Comparison of ENCODE assay signal across 21 cellular contexts in genomic region chr19:57512845-57513244, GRCh38. TPM values are rescaled to one million over a fixed set of nuclear protein-coding genes. Genes with fewer than 3 reads are reported as not detected.
DNase-seq lines count a peak whose midpoint lies in the region; ATAC-seq and TF ChIP-seq lines count a peak whose summit lies in the region.
"Had no signal": no experiment of that assay in that cellular context is flagged by ENCODE, and none has a peak within 500 bp of the region (broad histone marks: within the 10 kb centered on the region; RNA-seq: fewer than 3 reads in every experiment).

No MANE protein-coding gene starts in this region.

- no peak overlapping the region for H3K4me3 Mint-ChIP-seq in nephron progenitor cell
- H3K4me3 Mint-ChIP-seq: activated B cell treated with CpG ODN at 0.5 μM for 24 hours; activated naive CD4-positive, alpha-beta T cell treated with anti-CD3 and anti-CD28 coated beads, Interleukin-2, amount 50 U/mL, for 24 hours; CD8-positive, alpha-beta T cell; central memory CD8-positive, alpha-beta T cell; neural crest cell had no signal

- H3K27ac ChIP-seq in coronary artery = no peak overlapping the region
- H3K27ac ChIP-seq in upper lobe of right lung = no peak overlapping the region
- H3K27ac ChIP-seq: A549, left ventricle myocardium inferior, PC-9 had no signal

- H3K36me3 ChIP-seq in upper lobe of right lung = no peaks in the 10 kb centered on the region

- no peak for TF ChIP-seq CTCF in coronary artery (IDR thresholded peaks at IDR 0.05)
- TF ChIP-seq CTCF in nephron progenitor cell (IDR thresholded peaks at IDR 0.05) = no peak
- no peak for TF ChIP-seq CTCF in upper lobe of right lung (IDR thresholded peaks at IDR 0.05)

- H3K36me3 Mint-ChIP-seq in nephron progenitor cell (ENCODE audit: low read depth) = peaks cover 86% of the 10 kb centered on the region

- no peaks in the 10 kb centered on the region for H3K27me3 Mint-ChIP-seq in nephron progenitor cell (ENCODE audit: low read depth, poor library complexity)
- H3K27me3 Mint-ChIP-seq: activated B cell treated with CpG ODN at 0.5 μM for 24 hours; activated naive CD4-positive, alpha-beta T cell treated with anti-CD3 and anti-CD28 coated beads, Interleukin-2, amount 50 U/mL, for 24 hours; central memory CD8-positive, alpha-beta T cell had no signal

- no peaks in the 10 kb centered on the region for H3K4me1 ChIP-seq in upper lobe of right lung
- H3K4me1 ChIP-seq: A549, left ventricle myocardium inferior had no signal

- H3K4me3 ChIP-seq in coronary artery = peak overlapping the region; percentile 17
- no peak overlapping the region for H3K4me3 ChIP-seq in upper lobe of right lung
- H3K4me3 ChIP-seq: A549, left ventricle myocardium inferior, PC-9 had no signal

- DNase-seq in NCI-H345 (lab: John Stamatoyannopoulos, UW) (peak; percentile 1), NCI-H345 treated with DMSO at 0.1 percent for 48 hours (lab: John Stamatoyannopoulos, UW; ENCODE audit: unreplicated experiment) (no peak), NCI-H2227 treated with DMSO at 0.1 percent for 48 hours (lab: John Stamatoyannopoulos, UW) (peak; percentile 9), coronary artery (ENCODE audit: low spot score) (no peak), nephron progenitor cell (peak; percentile 21), upper lobe of right lung (no peak), dedifferentiated amniotic fluid mesenchymal stem cell (ENCODE audit: extremely low spot score) (no peak)
- DNase-seq: activated B cell treated with CpG ODN at 0.5 μM for 24 hours; activated T-cell treated with anti-CD3 and anti-CD28 coated beads for 4 hours; CD8-positive, alpha-beta T cell; hypothalamus; left ventricle myocardium inferior; NCI-H1092; NCI-H510A; PC-9; stimulated activated CD4-positive, alpha-beta T cell treated with anti-CD3 and anti-CD28 coated beads, Interleukin-1b, Interleukin-23, amount 100 ng/mL, for 48 hours had no signal

- H3K9me3 ChIP-seq in upper lobe of right lung = peaks cover 34% of the 10 kb centered on the region

- ATAC-seq in upper lobe of right lung = no peak
- no peak for ATAC-seq in GM21576 (IDR thresholded peaks at IDR 0.05; ENCODE audit: unreplicated experiment)
- ATAC-seq: A549; CD8-positive, alpha-beta T cell had no signal

- peaks cover 82% of the 10 kb centered on the region for H3K9me3 Mint-ChIP-seq in nephron progenitor cell

- no peaks in the 10 kb centered on the region for H3K4me1 Mint-ChIP-seq in nephron progenitor cell
- H3K4me1 Mint-ChIP-seq: activated B cell treated with CpG ODN at 0.5 μM for 24 hours; activated naive CD4-positive, alpha-beta T cell treated with anti-CD3 and anti-CD28 coated beads, Interleukin-2, amount 50 U/mL, for 24 hours; central memory CD8-positive, alpha-beta T cell; neural crest cell had no signal

- H3K27me3 ChIP-seq in upper lobe of right lung = no peaks in the 10 kb centered on the region

- H3K27ac Mint-ChIP-seq in nephron progenitor cell = no peak overlapping the region
- H3K27ac Mint-ChIP-seq: activated B cell treated with CpG ODN at 0.5 μM for 24 hours; activated naive CD4-positive, alpha-beta T cell treated with anti-CD3 and anti-CD28 coated beads, Interleukin-2, amount 50 U/mL, for 24 hours; CD8-positive, alpha-beta T cell had no signal

- intact Hi-C loops in upper lobe of right lung (cut with DNase I) = no loop called here

RNA-seq across cellular contexts. Expression of gene ZNF773, which starts 13.1 kb away (rescaled TPM):
- total RNA-seq in upper lobe of right lung = 7.1 TPM

RNA-seq across cellular contexts. Expression of gene ZNF549, which starts 14.3 kb away (rescaled TPM):
- 6.4 TPM for total RNA-seq in upper lobe of right lung

RNA-seq across cellular contexts. Expression of gene ZNF419, which starts 25.3 kb away (rescaled TPM):
- total RNA-seq in upper lobe of right lung = 9.6 TPM

RNA-seq across cellular contexts. Expression of gene ZNF772, which starts 35.5 kb away (rescaled TPM):
- total RNA-seq in upper lobe of right lung = 6.6 TPM

RNA-seq across cellular contexts. Expression of gene ZNF550, which starts 46.8 kb away (rescaled TPM):
- total RNA-seq in upper lobe of right lung = 6.3 TPM

Comparison
In these comparisons a context has a peak if more than half of its experiments do, and no peak if none do; other contexts are left out.
1. DNase-seq: peak in NCI-H345 (single experiment), NCI-H2227 treated with DMSO at 0.1 percent for 48 hours (single experiment) and nephron progenitor cell (single experiment); none in NCI-H345 treated with DMSO at 0.1 percent for 48 hours (single experiment), coronary artery (single experiment), upper lobe of right lung (single experiment) and dedifferentiated amniotic fluid mesenchymal stem cell (single experiment).